14 cellular contexts compared by ENCODE assay signal in genomic region chr14:50744242-50744641, GRCh38.
"Had no signal": no experiment of that assay in that cellular context is flagged by ENCODE, and none has a peak within 500 bp of the region (broad histone marks: within the 10 kb centered on the region; RNA-seq: fewer than 3 reads in every experiment).

No MANE protein-coding gene starts in this region.

- H3K4me1 ChIP-seq: colonic mucosa, upper lobe of right lung had no signal

- H2AFZ ChIP-seq: parathyroid adenoma had no signal

- ATAC-seq: upper lobe of right lung had no signal

- H3K4me3 Mint-ChIP-seq: activated CD4-positive, alpha-beta T cell treated with anti-CD3 and anti-CD28 coated beads, Interleukin-2, amount 10 ng/mL, durations not matched to agents 7 days and 5 days; mesothelial cell of epicardium; T-helper 2 cell treated with Interferon-gamma antibody and Interleukin-4, amounts not matched to agents 5 μg/mL and 100 μg/mL, for 36 hours had no signal

- H3K4me3 ChIP-seq: cardiac muscle cell, colonic mucosa, esophagus muscularis mucosa, testis, upper lobe of right lung had no signal

- H3K9me3 Mint-ChIP-seq: T-helper 2 cell treated with Interferon-gamma antibody and Interleukin-4, amounts not matched to agents 5 μg/mL and 100 μg/mL, for 36 hours had no signal

- H3K27ac ChIP-seq: cardiac muscle cell, colonic mucosa, esophagus muscularis mucosa, parathyroid adenoma, testis, upper lobe of right lung had no signal

- DNase-seq: activated CD4-positive, alpha-beta T cell treated with anti-CD3 and anti-CD28 coated beads, Interleukin-2, amount 10 ng/mL, durations not matched to agents 7 days and 5 days; activated naive CD4-positive, alpha-beta T cell treated with Interleukin-2 at 50 U/mL for 16 hours; colonic mucosa; glutamatergic neuron; retina; stimulated activated CD4-positive, alpha-beta T cell treated with anti-CD3 and anti-CD28 coated beads, Interleukin-2, amount 100 ng/mL, for 48 hours; stimulated activated naive CD4-positive, alpha-beta T cell; testis; upper lobe of right lung had no signal

- H3K9ac ChIP-seq: parathyroid adenoma had no signal

- H3K79me2 ChIP-seq: parathyroid adenoma had no signal

- H3K27me3 ChIP-seq: cardiac muscle cell, colonic mucosa, esophagus muscularis mucosa, testis, upper lobe of right lung had no signal

- H3K27ac Mint-ChIP-seq: activated CD4-positive, alpha-beta T cell treated with anti-CD3 and anti-CD28 coated beads, Interleukin-2, amount 10 ng/mL, durations not matched to agents 7 days and 5 days; mesothelial cell of epicardium had no signal

- H3K27me3 Mint-ChIP-seq: activated CD4-positive, alpha-beta T cell treated with anti-CD3 and anti-CD28 coated beads, Interleukin-2, amount 10 ng/mL, durations not matched to agents 7 days and 5 days had no signal
